Comparison of ENCODE assay signal across 9 cellular contexts in genomic region chr16:49858200-49859129, GRCh38. TPM values are rescaled to one million over a fixed set of nuclear protein-coding genes. Genes with fewer than 3 reads are reported as not detected.
DNase-seq lines count a peak whose midpoint lies in the region; ATAC-seq and TF ChIP-seq lines count a peak whose summit lies in the region.
"Had no signal": no experiment of that assay in that cellular context is flagged by ENCODE, and none has a peak within 500 bp of the region (broad histone marks: within the 10 kb centered on the region; RNA-seq: fewer than 3 reads in every experiment).

No MANE protein-coding gene starts in this region.

- H3K4me3 ChIP-seq in SJSA1, result peak overlapping the region; percentile 86
- H3K4me3 ChIP-seq in mucosa of rectum (ENCODE audit: low read length in 2 of 2), result peak overlapping the region; percentile 69 to 75
- peak overlapping the region; percentile 68 to 74 for H3K4me3 ChIP-seq in testis

- H3K9me3 ChIP-seq in SJSA1 (replicated peaks) (0 out of 2 replicates have a peak, but pooled peaks cover 2% of the 10 kb centered on the region), mucosa of rectum (ENCODE audit: control insufficient read depth in 2 of 2, low read length in 2 of 2) (no peaks in the 10 kb centered on the region), testis (no peaks in the 10 kb centered on the region)

- peaks cover 41% of the 10 kb centered on the region for H3K27me3 ChIP-seq in SJSA1 (replicated peaks)
- peaks cover 0 to 4% of the 10 kb centered on the region in 2 donors for H3K27me3 ChIP-seq in mucosa of rectum (ENCODE audit: control insufficient read depth in 2 of 2, insufficient read depth in 2 of 2, low read length in 2 of 2)
- no peaks in the 10 kb centered on the region for H3K27me3 ChIP-seq in testis

- H3K9me3 Mint-ChIP-seq in effector memory CD8-positive, alpha-beta T cell, result no peaks in the 10 kb centered on the region
- H3K9me3 Mint-ChIP-seq: IgD-negative memory B cell had no signal

- peaks cover 21 to 42% of the 10 kb centered on the region in 2 donors for H3K27me3 Mint-ChIP-seq in effector memory CD8-positive, alpha-beta T cell

- H3K4me1 Mint-ChIP-seq in effector memory CD8-positive, alpha-beta T cell (ENCODE audit: low read depth in 2 of 2), result peaks cover 6 to 7% of the 10 kb centered on the region in 2 donors

- DNase-seq in ELF-1 (ENCODE audit: low read depth, low spot score), result peak; percentile 54
- DNase-seq in SJSA1 (ENCODE audit: low read depth in 1 of 2, low spot score in 2 of 2), result peak in 1 of 2 experiments; percentile 21
- DNase-seq in effector memory CD8-positive, alpha-beta T cell, result no peak
- peak; percentile 79 for DNase-seq in testis
- no peak for DNase-seq in HEK293T (ENCODE audit: extremely low spot score)

- no peak overlapping the region for H3K27ac Mint-ChIP-seq in effector memory CD8-positive, alpha-beta T cell

- no peak for TF ChIP-seq CTCF in testis (IDR thresholded peaks at IDR 0.05)

- intact Hi-C loops in testis (cut with DNase I; ENCODE audit: low total_unique reads), result no loop called here

- no peaks in the 10 kb centered on the region; the same call in none of the 2 replicates for H3K36me3 ChIP-seq in SJSA1
- no peaks in the 10 kb centered on the region for H3K36me3 ChIP-seq in mucosa of rectum (ENCODE audit: control insufficient read depth in 2 of 2, insufficient read depth in 2 of 2, low read length in 2 of 2)
- no peaks in the 10 kb centered on the region for H3K36me3 ChIP-seq in testis (ENCODE audit: low read depth, missing control alignments)

- H3K4me1 ChIP-seq in SJSA1 (replicated peaks), result peaks cover 44% of the 10 kb centered on the region
- H3K4me1 ChIP-seq in mucosa of rectum (ENCODE audit: control insufficient read depth in 2 of 2, insufficient read depth in 2 of 2, low read length in 2 of 2), result peaks cover 18 to 28% of the 10 kb centered on the region in 2 donors
- H3K4me1 ChIP-seq in testis, result peaks cover 6% of the 10 kb centered on the region

- CTCF ChIA-PET in HEK293T (lab: Yijun Ruan, JAX), result interaction anchor here (0.6 to 1.8 kb wide), 9 partner anchors 18 to 264 kb away, joined by 3 to 14 read pairs (median 4); no protein-coding TSS in a partner anchor

- H3K27ac ChIP-seq in SJSA1, result no peak overlapping the region
- peak overlapping the region; percentile 58 to 70 for H3K27ac ChIP-seq in mucosa of rectum (ENCODE audit: low read depth in 2 of 2, low read length in 2 of 2)
- H3K27ac ChIP-seq in testis, result peak overlapping the region; percentile 82 to 90

- peak; percentile 16 for ATAC-seq in effector memory CD8-positive, alpha-beta T cell (replicated peaks)
- no peak for ATAC-seq in HG02870 (IDR thresholded peaks at IDR 0.05; ENCODE audit: unreplicated experiment)
- no peak for ATAC-seq in HG02623 (IDR thresholded peaks at IDR 0.05; ENCODE audit: unreplicated experiment)

- no peaks in the 10 kb centered on the region for H3K36me3 Mint-ChIP-seq in effector memory CD8-positive, alpha-beta T cell (ENCODE audit: insufficient read depth)

- POLR2A ChIA-PET in HEK293T (lab: Yijun Ruan, JAX), result interaction anchor here (1.4 kb wide), 1 partner anchor 28 kb away, joined by 3 read pairs; no protein-coding TSS in a partner anchor

- peak overlapping the region in 1 of 2 donors; percentile 60 for H3K9ac ChIP-seq in mucosa of rectum (ENCODE audit: low read depth in 1 of 2, low read length in 2 of 2)

- no peak for TF ChIP-seq POLR2A in testis (IDR thresholded peaks at IDR 0.05)

- WGBS in testis, 2 donors, result 0 to 1% methylated on average over 13 to 63 of the region's 90 CpGs

- peak overlapping the region in 1 of 2 donors; percentile 66 for H3K4me3 Mint-ChIP-seq in effector memory CD8-positive, alpha-beta T cell

TF ChIP-seq in HEK293T, 16 proteins besides CTCF, POLR2A, EP300 and RAD21:
- TF ChIP-seq FOXM1 (IDR thresholded peaks at IDR 0.05; ENCODE audit: borderline replicate concordance) (no peak), LEF1 (IDR thresholded peaks at IDR 0.05; ENCODE audit: borderline replicate concordance) (no peak), BHLHE40 (IDR thresholded peaks at IDR 0.05; ENCODE audit: borderline replicate concordance) (no peak), SUZ12 (IDR thresholded peaks at IDR 0.05) (no peak), CTBP1 (IDR thresholded peaks at IDR 0.05; ENCODE audit: borderline replicate concordance) (no peak), PKNOX1 (IDR thresholded peaks at IDR 0.05) (no peak), FOXK2 (IDR thresholded peaks at IDR 0.05) (no peak), ARNT (IDR thresholded peaks at IDR 0.05) (no peak), SP1 (IDR thresholded peaks at IDR 0.05) (no peak), HDGF (IDR thresholded peaks at IDR 0.05; ENCODE audit: borderline replicate concordance) (no peak), TARDBP (IDR thresholded peaks at IDR 0.05) (no peak), L3MBTL2 (conservative IDR thresholded peaks at IDR 0.05) (no peak), ELF4 (IDR thresholded peaks at IDR 0.05) (no peak), NFRKB (IDR thresholded peaks at IDR 0.05) (no peak), FOXA1 (IDR thresholded peaks at IDR 0.05) (no peak), ZNF384 (IDR thresholded peaks at IDR 0.05) (no peak)

RNA-seq across cellular contexts. Expression of gene ZNF423, which starts 2.6 kb away (rescaled TPM):
- total RNA-seq in SJSA1 (2014; rRNA removed; shearing (Covaris generic)), result 3.0 and 5.4 TPM in 2 replicates
- 10 to 100 TPM; 12.1 to 19.0 TPM for total RNA-seq in testis
- 8.9 TPM for polyA plus RNA-seq in testis (ENCODE audit: insufficient read depth, low read depth, low replicate concordance)
- polyA plus RNA-seq: IgD-negative memory B cell had no signal

Comparison
In these comparisons a context has a peak if more than half of its experiments do, and no peak if none do; other contexts are left out.
1. DNase-seq: peak in ELF-1 (single experiment) and testis (single experiment); none in effector memory CD8-positive, alpha-beta T cell (0 of 3) and HEK293T (single experiment).
2. Peak in every context shown above with its lines, with median percentiles within 50 percentile points of each other: H3K4me3 ChIP-seq.